10 cellular contexts compared by ENCODE assay signal in the genomic region with DNA sequence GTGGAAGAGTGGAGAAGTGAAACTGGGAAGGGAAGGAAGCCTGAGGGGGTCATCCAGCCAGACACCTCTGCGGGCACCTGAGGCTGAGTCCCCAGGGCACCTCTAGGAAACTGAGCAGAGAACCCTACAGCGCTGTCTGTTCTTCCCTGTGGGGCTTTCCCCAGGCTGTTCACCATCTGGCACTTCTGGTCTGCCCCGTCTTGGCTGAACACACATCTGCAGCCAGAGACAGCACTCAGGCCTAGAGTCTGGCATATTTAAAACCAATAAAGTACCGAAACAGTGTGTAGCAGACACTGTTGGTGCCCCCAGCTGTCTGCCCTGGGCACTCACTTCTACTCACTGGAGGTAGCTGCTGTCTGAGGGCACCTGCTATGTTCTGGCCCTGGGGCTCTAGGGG. TPM values are rescaled to one million over a fixed set of nuclear protein-coding genes. Genes with fewer than 3 reads are reported as not detected.
DNase-seq lines count a peak whose midpoint lies in the region; ATAC-seq and TF ChIP-seq lines count a peak whose summit lies in the region.
"Had no signal": no experiment of that assay in that cellular context is flagged by ENCODE, and none has a peak within 500 bp of the region (broad histone marks: within the 10 kb centered on the region; RNA-seq: fewer than 3 reads in every experiment).

No MANE protein-coding gene starts in this region.

- no peak overlapping the region; the same call in 1 of the 2 replicates for H2AFZ ChIP-seq in OCI-LY7 (ENCODE audit: low read length)

- ATAC-seq in GM19438 (IDR thresholded peaks at IDR 0.05; ENCODE audit: low read depth, unreplicated experiment) (peak; percentile 64), HG03025 (IDR thresholded peaks at IDR 0.05; ENCODE audit: low FRiP score, unreplicated experiment) (peak; percentile 64), gastroesophageal sphincter (no peak), HG03571 (IDR thresholded peaks at IDR 0.05; ENCODE audit: unreplicated experiment) (no peak)

- H3K4me1 Mint-ChIP-seq in activated CD4-positive, alpha-beta memory T cell treated with anti-CD3 and anti-CD28 coated beads, Interleukin-2, amount 10 ng/mL, durations not matched to agents 7 days and 5 days = peaks cover 36% of the 10 kb centered on the region

- TF ChIP-seq POLR2A in gastroesophageal sphincter (IDR thresholded peaks at IDR 0.05) = no peak

- no peaks in the 10 kb centered on the region for H3K9me2 ChIP-seq in OCI-LY7 (ENCODE audit: insufficient read depth, low read length)

- TF ChIP-seq EP300 in gastroesophageal sphincter (IDR thresholded peaks at IDR 0.05) = no peak

- TF ChIP-seq CTCF in OCI-LY7 (conservative IDR thresholded peaks at IDR 0.05; ENCODE audit: low read length) = 0 out of 2 replicates have a peak, but pooled peaks have one; percentile 28
- no peak for TF ChIP-seq CTCF in gastroesophageal sphincter (IDR thresholded peaks at IDR 0.05)

- no peak overlapping the region for H3K4me3 Mint-ChIP-seq in activated CD4-positive, alpha-beta memory T cell treated with anti-CD3 and anti-CD28 coated beads, Interleukin-2, amount 10 ng/mL, durations not matched to agents 7 days and 5 days
- H3K4me3 Mint-ChIP-seq: activated CD4-positive, alpha-beta T cell treated with anti-CD3 and anti-CD28 coated beads, Interleukin-2, amount 10 ng/mL, durations not matched to agents 24 days and 14 days had no signal

- no peaks in the 10 kb centered on the region for H3K79me2 ChIP-seq in OCI-LY7 (ENCODE audit: insufficient read depth, low read depth, low read length)

- H3K27ac Mint-ChIP-seq in activated CD4-positive, alpha-beta memory T cell treated with anti-CD3 and anti-CD28 coated beads, Interleukin-2, amount 10 ng/mL, durations not matched to agents 7 days and 5 days = no peak overlapping the region
- H3K27ac Mint-ChIP-seq: activated CD4-positive, alpha-beta T cell treated with anti-CD3 and anti-CD28 coated beads, Interleukin-2, amount 10 ng/mL, durations not matched to agents 24 days and 14 days had no signal

- peaks cover 8% of the 10 kb centered on the region for H3K9me3 Mint-ChIP-seq in activated CD4-positive, alpha-beta memory T cell treated with anti-CD3 and anti-CD28 coated beads, Interleukin-2, amount 10 ng/mL, durations not matched to agents 7 days and 5 days
- H3K9me3 Mint-ChIP-seq: activated CD4-positive, alpha-beta T cell treated with anti-CD3 and anti-CD28 coated beads, Interleukin-2, amount 10 ng/mL, durations not matched to agents 24 days and 14 days had no signal

- H3K4me1 ChIP-seq in OCI-LY7 (ENCODE audit: insufficient read depth, low read length, poor library complexity, severe bottlenecking) (peaks cover 15% of the 10 kb centered on the region), gastroesophageal sphincter (no peaks in the 10 kb centered on the region)
- H3K4me1 ChIP-seq: right lobe of liver had no signal

- H3K4me3 ChIP-seq in OCI-LY7 (ENCODE audit: low read depth, low read length, poor library complexity, severe bottlenecking) (no peak overlapping the region), gastroesophageal sphincter (no peak overlapping the region)
- H3K4me3 ChIP-seq: right lobe of liver had no signal

- no TSS peak for BruUV-seq in OCI-LY7 (replicated peaks; lab: Mats Ljungman, UMichigan)

- no peak overlapping the region for H3K27ac ChIP-seq in OCI-LY7 (ENCODE audit: low read depth, low read length, poor library complexity, severe bottlenecking)
- H3K27ac ChIP-seq in gastroesophageal sphincter = no peak overlapping the region
- H3K27ac ChIP-seq: right lobe of liver had no signal

- intact Hi-C loops in OCI-LY7 (cut with micrococcal nuclease; ENCODE audit: unreplicated experiment) = no loop called here

- peaks cover 4% of the 10 kb centered on the region for H3K27me3 ChIP-seq in gastroesophageal sphincter
- H3K27me3 ChIP-seq: right lobe of liver had no signal

- H3K27me3 Mint-ChIP-seq in activated CD4-positive, alpha-beta memory T cell treated with anti-CD3 and anti-CD28 coated beads, Interleukin-2, amount 10 ng/mL, durations not matched to agents 7 days and 5 days = peaks cover 7% of the 10 kb centered on the region

- DNase-seq in DMS 273 treated with DMSO at 0.1 percent for 48 hours (lab: John Stamatoyannopoulos, UW) (peak; percentile 89), OCI-LY7 (ENCODE audit: low spot score) (peak; percentile 54), midbrain (lab: John Stamatoyannopoulos, UW) (no peak)
- no peak for DNase-seq in activated CD4-positive, alpha-beta memory T cell treated with anti-CD3 and anti-CD28 coated beads, Interleukin-2, amount 10 ng/mL, durations not matched to agents 7 days and 5 days
- DNase-seq: activated CD4-positive, alpha-beta T cell treated with anti-CD3 and anti-CD28 coated beads, Interleukin-2, amount 10 ng/mL, durations not matched to agents 24 days and 14 days; right lobe of liver had no signal

- no peaks in the 10 kb centered on the region for H4K20me1 ChIP-seq in OCI-LY7 (ENCODE audit: insufficient read depth, low read length)

- H3K36me3 ChIP-seq in OCI-LY7 (ENCODE audit: insufficient read depth, low read length) (no peaks in the 10 kb centered on the region), gastroesophageal sphincter (no peaks in the 10 kb centered on the region)
- H3K36me3 ChIP-seq: right lobe of liver had no signal

- H3K4me2 ChIP-seq in OCI-LY7 (ENCODE audit: low read length) = peak overlapping the region; percentile 7; the same call in 1 of the 2 replicates

- H3K36me3 Mint-ChIP-seq in activated CD4-positive, alpha-beta memory T cell treated with anti-CD3 and anti-CD28 coated beads, Interleukin-2, amount 10 ng/mL, durations not matched to agents 7 days and 5 days (ENCODE audit: low read depth) = peaks cover 2% of the 10 kb centered on the region

- WGBS in gastroesophageal sphincter (ENCODE audit: low coverage in 1 of 2), 2 donors = 81% methylated on average over 3 of the region's 4 CpGs; no CpG with 5 or more reads in 1 of the 2 donors

- no peaks in the 10 kb centered on the region for H3K9me3 ChIP-seq in OCI-LY7 (ENCODE audit: low read length)
- peaks cover 0 to 8% (median 0%) of the 10 kb centered on the region in 3 donors for H3K9me3 ChIP-seq in gastroesophageal sphincter
- H3K9me3 ChIP-seq: right lobe of liver had no signal

- POLR2A ChIA-PET in OCI-LY7 (lab: Charles Lee) = no interaction called here
- POLR2A ChIA-PET in activated CD4-positive, alpha-beta memory T cell treated with anti-CD3 and anti-CD28 coated beads, Interleukin-2, amount 10 ng/mL, durations not matched to agents 7 days and 5 days (lab: Charles Lee) = interaction anchor here (1.1 kb wide), 1 partner anchor 10 kb away, joined by 4 read pairs; a partner anchor contains a TSS

- CTCF ChIA-PET in OCI-LY7 (lab: Charles Lee; ENCODE audit: unreplicated experiment) = no interaction called here
- CTCF ChIA-PET in activated CD4-positive, alpha-beta memory T cell treated with anti-CD3 and anti-CD28 coated beads, Interleukin-2, amount 10 ng/mL, durations not matched to agents 7 days and 5 days (lab: Charles Lee) = no interaction called here

RNA-seq across cellular contexts. Expression of a gene that starts 9.4 kb away (rescaled TPM):
- 18.4 and 23.4 TPM in 2 replicates for total RNA-seq in OCI-LY7 (2014; rRNA removed; shearing (Covaris generic))
- total RNA-seq in OCI-LY7 (2022) (40.3 and 42.1 TPM in 2 replicates), gastroesophageal sphincter (100 to 1,000 TPM in 1 of 4 donors, 10 to 100 TPM in 3; 42.6 to 101 (median 51.3) TPM)
- 10 to 100 TPM; 18.1 to 20.7 TPM for total RNA-seq in activated CD4-positive, alpha-beta memory T cell treated with anti-CD3 and anti-CD28 coated beads, Interleukin-2, amount 10 ng/mL, durations not matched to agents 7 days and 5 days

Comparison
In these comparisons a context has a peak if more than half of its experiments do, and no peak if none do; other contexts are left out.
1. DNase-seq: peak in DMS 273 treated with DMSO at 0.1 percent for 48 hours (single experiment) and OCI-LY7 (single experiment); none in activated CD4-positive, alpha-beta memory T cell treated with anti-CD3 and anti-CD28 coated beads, Interleukin-2, amount 10 ng/mL, durations not matched to agents 7 days and 5 days (single experiment) and midbrain (single experiment).
2. ATAC-seq: peak in GM19438 (single experiment) and HG03025 (single experiment); none in gastroesophageal sphincter (single experiment) and HG03571 (single experiment).